17 cellular contexts compared by ENCODE assay signal in genomic region chr10:114521250-114521649, GRCh38.
DNase-seq lines count a peak whose midpoint lies in the region; ATAC-seq and TF ChIP-seq lines count a peak whose summit lies in the region.
"Had no signal": no experiment of that assay in that cellular context is flagged by ENCODE, and none has a peak within 500 bp of the region (broad histone marks: within the 10 kb centered on the region; RNA-seq: fewer than 3 reads in every experiment).

No MANE protein-coding gene starts in this region.

- peak overlapping the region; percentile 98 for H3K4me3 Mint-ChIP-seq in activated naive CD4-positive, alpha-beta T cell treated with anti-CD3 and anti-CD28 coated beads, Interleukin-2, amount 50 U/mL, for 24 hours
- H3K4me3 Mint-ChIP-seq in T-cell (peak overlapping the region; percentile 93 to 94 (median 94)), glutamatergic neuron (ENCODE audit: unreplicated experiment) (no peak overlapping the region)
- H3K4me3 Mint-ChIP-seq: natural killer cell treated with Interleukin-12 subunit alpha and Interleukin-12 subunit beta and Interleukin-15 and Interleukin-18, amount 100 ng/mL, for 72 hours had no signal

- CTCF ChIA-PET in T-cell (lab: Charles Lee): interaction anchor here in 1 of 2 donors (1.9 kb wide), 1 partner anchor 18 kb away, joined by 4 read pairs; no protein-coding TSS in a partner anchor

- peaks cover 85% of the 10 kb centered on the region for H3K4me1 Mint-ChIP-seq in activated naive CD4-positive, alpha-beta T cell treated with anti-CD3 and anti-CD28 coated beads, Interleukin-2, amount 50 U/mL, for 24 hours
- H3K4me1 Mint-ChIP-seq in T-cell (peaks cover 88 to 97% (median 90%) of the 10 kb centered on the region in 3 donors), glutamatergic neuron (ENCODE audit: low read depth, unreplicated experiment) (peaks cover 18% of the 10 kb centered on the region)

- in situ Hi-C loops in transverse colon (cut with MboI; ENCODE audit: low pct_ligation_motif_present in 1 of 4, low pct_unique_long_range_greater_than_20kb in 1 of 4, low sequenced_read_pairs in 3 of 4): no loop called here

- TF ChIP-seq CTCF in transverse colon (IDR thresholded peaks at IDR 0.05) (no peak), glutamatergic neuron (IDR thresholded peaks at IDR 0.05; ENCODE audit: partially characterized antibody, unreplicated experiment) (no peak)

- peaks cover 9% of the 10 kb centered on the region for H3K36me3 Mint-ChIP-seq in activated naive CD4-positive, alpha-beta T cell treated with anti-CD3 and anti-CD28 coated beads, Interleukin-2, amount 50 U/mL, for 24 hours
- H3K36me3 Mint-ChIP-seq in T-cell (peaks cover 59% of the 10 kb centered on the region), glutamatergic neuron (ENCODE audit: unreplicated experiment) (no peaks in the 10 kb centered on the region)
- H3K36me3 Mint-ChIP-seq: natural killer cell treated with Interleukin-12 subunit alpha and Interleukin-12 subunit beta and Interleukin-15 and Interleukin-18, amount 100 ng/mL, for 72 hours had no signal

- H3K27ac Mint-ChIP-seq in activated naive CD4-positive, alpha-beta T cell treated with anti-CD3 and anti-CD28 coated beads, Interleukin-2, amount 50 U/mL, for 24 hours: peak overlapping the region; percentile 99
- H3K27ac Mint-ChIP-seq in T-cell (peak overlapping the region; percentile 95 to 98), glutamatergic neuron (ENCODE audit: unreplicated experiment) (no peak overlapping the region)

- WGBS in transverse colon (ENCODE audit: low coverage in 1 of 2), 2 donors: 65 to 78% methylated on average over 1 to 3 of the region's 3 CpGs

- H3K27me3 ChIP-seq in layer of hippocampus (ENCODE audit: control insufficient read depth, insufficient read depth, low read length) (no peaks in the 10 kb centered on the region), transverse colon (no peaks in the 10 kb centered on the region)

- POLR2A ChIA-PET in T-cell (lab: Charles Lee): interaction anchor here (0.5 to 7.1 kb wide), 5 partner anchors 20 to 32 kb away, joined by 3 to 220 read pairs (median 4); no protein-coding TSS in a partner anchor

- intact Hi-C loops in transverse colon (cut with DNase I; ENCODE audit: low total_unique reads): no loop called here

- no peaks in the 10 kb centered on the region for H3K27me3 Mint-ChIP-seq in activated naive CD4-positive, alpha-beta T cell treated with anti-CD3 and anti-CD28 coated beads, Interleukin-2, amount 50 U/mL, for 24 hours
- H3K27me3 Mint-ChIP-seq in T-cell (no peaks in the 10 kb centered on the region), glutamatergic neuron (ENCODE audit: unreplicated experiment) (no peaks in the 10 kb centered on the region)
- H3K27me3 Mint-ChIP-seq: progenitor cell of endocrine pancreas had no signal

- TF ChIP-seq POLR2A in transverse colon (IDR thresholded peaks at IDR 0.05): no peak

- peaks cover 31 to 96% (median 64%) of the 10 kb centered on the region in 4 donors for H3K4me1 ChIP-seq in transverse colon

- no peak for ATAC-seq in T-cell (replicated peaks in 1 of 4)
- no peak for ATAC-seq in HG03025 (IDR thresholded peaks at IDR 0.05; ENCODE audit: low FRiP score, unreplicated experiment)
- ATAC-seq: natural killer cell treated with Interleukin-12 subunit alpha and Interleukin-12 subunit beta and Interleukin-15 and Interleukin-18, amount 100 ng/mL, for 72 hours had no signal

- no peaks in the 10 kb centered on the region for H3K9me3 ChIP-seq in transverse colon

- no peaks in the 10 kb centered on the region for H3K9me3 Mint-ChIP-seq in activated naive CD4-positive, alpha-beta T cell treated with anti-CD3 and anti-CD28 coated beads, Interleukin-2, amount 50 U/mL, for 24 hours
- H3K9me3 Mint-ChIP-seq in T-cell: no peaks in the 10 kb centered on the region
- no peaks in the 10 kb centered on the region for H3K9me3 Mint-ChIP-seq in glutamatergic neuron (ENCODE audit: unreplicated experiment)
- H3K9me3 Mint-ChIP-seq: natural killer cell treated with Interleukin-12 subunit alpha and Interleukin-12 subunit beta and Interleukin-15 and Interleukin-18, amount 100 ng/mL, for 72 hours had no signal

- no peak for DNase-seq in activated naive CD4-positive, alpha-beta T cell treated with anti-CD3 and anti-CD28 coated beads, Interleukin-2, amount 50 U/mL, for 16 hours
- DNase-seq in T-cell (no peak), transverse colon (no peak), occipital lobe (lab: John Stamatoyannopoulos, UW) (no peak), glutamatergic neuron (no peak)
- DNase-seq: effector CD4-positive, alpha-beta T cell; GOT3; left cardiac atrium; NCI-H1436; stimulated activated CD4-positive, alpha-beta T cell treated with anti-CD3 and anti-CD28 coated beads, Interleukin-12 subunit alpha, Interleukin-12 subunit beta, amount 100 ng/mL, for 4 hours; stimulated activated naive CD4-positive, alpha-beta T cell had no signal

- TF ChIP-seq EP300 in transverse colon (IDR thresholded peaks at IDR 0.05; ENCODE audit: low read depth): no peak

- H3K4me3 ChIP-seq in transverse colon: no peak overlapping the region

- H3K27ac ChIP-seq in layer of hippocampus (ENCODE audit: low read depth, low read length) (peak overlapping the region; percentile 2), transverse colon (peak overlapping the region; percentile 81 to 92 (median 84))
- H3K27ac ChIP-seq: KMS-11 had no signal

- H3K36me3 ChIP-seq in transverse colon: no peaks in the 10 kb centered on the region
